17 cellular contexts compared by ENCODE assay signal in the genomic region with DNA sequence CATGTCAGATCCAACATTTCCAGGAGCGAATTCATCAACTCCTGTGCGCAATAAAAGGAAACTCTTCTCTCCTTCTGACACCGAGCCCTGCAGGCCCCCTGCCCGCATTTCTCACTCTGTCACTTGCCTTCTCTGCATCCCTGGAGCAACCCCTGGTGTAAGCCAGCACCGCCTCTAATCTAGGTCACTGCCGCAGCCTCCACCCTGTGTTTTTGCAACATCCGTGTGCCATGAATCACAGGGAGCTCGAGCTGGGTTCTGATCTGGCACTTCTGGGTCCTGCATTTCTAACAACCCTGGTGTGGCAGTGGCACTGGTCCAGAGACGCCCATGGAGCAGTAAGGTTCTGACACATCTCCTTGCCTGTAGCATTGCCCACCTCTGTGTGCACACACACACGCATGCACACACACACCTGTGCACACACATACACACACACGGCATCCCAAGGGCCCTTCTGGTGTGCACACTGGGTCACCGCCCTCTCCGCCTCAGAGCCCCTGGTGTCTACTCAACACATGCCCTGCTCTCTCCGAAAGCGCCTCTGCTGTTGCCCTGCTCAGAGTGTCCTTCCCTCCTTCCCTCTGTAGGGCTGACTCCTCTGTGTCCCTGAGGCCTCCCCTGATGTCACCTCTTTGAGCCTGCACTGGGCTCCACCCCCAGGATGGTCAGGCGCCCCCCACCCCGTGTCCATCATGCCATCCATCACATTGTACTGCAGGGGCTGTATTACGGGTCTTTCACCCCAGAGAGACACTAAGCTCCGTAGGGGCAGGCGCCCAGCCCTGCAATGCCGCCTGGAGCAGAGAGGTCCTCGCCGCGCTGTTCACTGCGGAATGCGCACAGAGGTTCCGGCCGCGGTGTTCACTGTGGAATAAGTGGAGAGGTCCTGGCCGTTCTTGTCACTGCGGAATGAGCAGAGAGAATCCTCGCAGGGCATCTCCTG.
"Had no signal": no experiment of that assay in that cellular context is flagged by ENCODE, and none has a peak within 500 bp of the region (broad histone marks: within the 10 kb centered on the region; RNA-seq: fewer than 3 reads in every experiment).

No MANE protein-coding gene starts in this region.

- H3K27me3 ChIP-seq: body of pancreas, ovary, right lobe of liver had no signal

- H3K27ac ChIP-seq: body of pancreas, epithelial cell of prostate, gastroesophageal sphincter, lower lobe of right lung, ovary, right lobe of liver, stomach had no signal

- H3K4me3 ChIP-seq: body of pancreas, gastroesophageal sphincter, lower lobe of right lung, ovary, right lobe of liver, smooth muscle cell, stomach had no signal

- H3K36me3 Mint-ChIP-seq: activated CD8-positive, alpha-beta memory T cell treated with anti-CD3 and anti-CD28 coated beads, Interleukin-2, amount 10 ng/mL, durations not matched to agents 7 days and 5 days had no signal

- H3K27me3 Mint-ChIP-seq: activated CD8-positive, alpha-beta memory T cell treated with anti-CD3 and anti-CD28 coated beads, Interleukin-2, amount 10 ng/mL, durations not matched to agents 7 days and 5 days; activated T-cell treated with anti-CD3 and anti-CD28 coated beads, Interleukin-2, amount 50 U/mL, for 24 hours had no signal

- H3K27ac Mint-ChIP-seq: activated CD8-positive, alpha-beta memory T cell treated with anti-CD3 and anti-CD28 coated beads, Interleukin-2, amount 10 ng/mL, durations not matched to agents 7 days and 5 days; activated T-cell treated with anti-CD3 and anti-CD28 coated beads, Interleukin-2, amount 50 U/mL, for 24 hours; dendritic cell treated with granulocyte-macrophage colony-stimulating factor and Interleukin-4, amounts not matched to agents 40 ng/mL and 50 ng/mL, for 4 days had no signal

- DNase-seq: activated CD4-positive, alpha-beta T cell treated with anti-CD3 and anti-CD28 coated beads, Interleukin-2, amount 50 U/mL, for 4 hours; activated CD4-positive, CD25-positive, alpha-beta regulatory T cell treated with anti-CD3 and anti-CD28 coated beads, Interleukin-2, amount 50 U/mL, for 72 hours; activated naive CD4-positive, alpha-beta T cell treated with anti-CD3 and anti-CD28 coated beads, Interleukin-2, amount 50 U/mL, for 16 hours; activated T-cell treated with anti-CD3 and anti-CD28 coated beads, Interleukin-2, amount 50 U/mL, for 24 hours; amniotic stem cell; body of pancreas; central memory CD4-positive, alpha-beta T cell; left cardiac atrium; lower lobe of right lung; ovary; right lobe of liver; stomach had no signal

- ATAC-seq: body of pancreas, gastroesophageal sphincter, left cardiac atrium, lower lobe of right lung, right lobe of liver had no signal

- H3K9me3 Mint-ChIP-seq: activated T-cell treated with anti-CD3 and anti-CD28 coated beads, Interleukin-2, amount 50 U/mL, for 24 hours; dendritic cell treated with granulocyte-macrophage colony-stimulating factor and Interleukin-4, amounts not matched to agents 40 ng/mL and 50 ng/mL, for 4 days had no signal

- H3K9me3 ChIP-seq: body of pancreas, gastroesophageal sphincter, lower lobe of right lung, ovary, right lobe of liver, stomach had no signal

- H3K4me1 ChIP-seq: body of pancreas, right lobe of liver had no signal

- H3K36me3 ChIP-seq: gastroesophageal sphincter, lower lobe of right lung, ovary, right lobe of liver, stomach had no signal

- H3K4me3 Mint-ChIP-seq: activated CD8-positive, alpha-beta memory T cell treated with anti-CD3 and anti-CD28 coated beads, Interleukin-2, amount 10 ng/mL, durations not matched to agents 7 days and 5 days; activated T-cell treated with anti-CD3 and anti-CD28 coated beads, Interleukin-2, amount 50 U/mL, for 24 hours; dendritic cell treated with granulocyte-macrophage colony-stimulating factor and Interleukin-4, amounts not matched to agents 40 ng/mL and 50 ng/mL, for 4 days had no signal
